In genomic region chr1:158799689-158800088, GRCh38 we compare ENCODE assay signal across 15 cellular contexts. TPM values are rescaled to one million over a fixed set of nuclear protein-coding genes. Genes with fewer than 3 reads are reported as not detected.
"Had no signal": no experiment of that assay in that cellular context is flagged by ENCODE, and none has a peak within 500 bp of the region (broad histone marks: within the 10 kb centered on the region; RNA-seq: fewer than 3 reads in every experiment).

No MANE protein-coding gene starts in this region.

- H3K4me3 ChIP-seq: dorsolateral prefrontal cortex, gastrocnemius medialis, heart left ventricle, right atrium auricular region, thoracic aorta had no signal

- H3K9me3 Mint-ChIP-seq: activated CD4-positive, alpha-beta memory T cell treated with anti-CD3 and anti-CD28 coated beads, Interleukin-2, amount 10 ng/mL, durations not matched to agents 7 days and 5 days; endodermal cell; nephron had no signal

- H3K27ac ChIP-seq: dorsolateral prefrontal cortex, gastrocnemius medialis, right atrium auricular region, thoracic aorta had no signal

- H3K4me3 Mint-ChIP-seq: activated CD4-positive, alpha-beta memory T cell treated with anti-CD3 and anti-CD28 coated beads, Interleukin-2, amount 10 ng/mL, durations not matched to agents 7 days and 5 days; endodermal cell; nephron had no signal

- DNase-seq: activated CD4-positive, alpha-beta memory T cell treated with anti-CD3 and anti-CD28 coated beads, Interleukin-2, amount 10 ng/mL, durations not matched to agents 7 days and 5 days; dorsolateral prefrontal cortex; endodermal cell; gastrocnemius medialis; heart left ventricle; occipital lobe had no signal

- H3K27ac Mint-ChIP-seq: activated CD4-positive, alpha-beta memory T cell treated with anti-CD3 and anti-CD28 coated beads, Interleukin-2, amount 10 ng/mL, durations not matched to agents 7 days and 5 days; endodermal cell; nephron; progenitor cell of endocrine pancreas had no signal

- H3K4me1 Mint-ChIP-seq: endodermal cell, nephron had no signal

- H3K9me3 ChIP-seq: gastrocnemius medialis, heart left ventricle, right atrium auricular region, thoracic aorta had no signal

- H3K36me3 ChIP-seq: gastrocnemius medialis, heart left ventricle, right atrium auricular region, thoracic aorta had no signal

- H3K27me3 ChIP-seq: gastrocnemius medialis, right atrium auricular region had no signal

- H3K4me1 ChIP-seq: gastrocnemius medialis, right atrium auricular region had no signal

RNA-seq across cellular contexts. Expression of gene OR6N2, which starts 18.7 kb away (rescaled TPM):
- total RNA-seq: activated CD4-positive, alpha-beta memory T cell treated with anti-CD3 and anti-CD28 coated beads, Interleukin-2, amount 10 ng/mL, durations not matched to agents 7 days and 5 days; dorsolateral prefrontal cortex; endodermal cell; epithelial cell of proximal tubule; gastrocnemius medialis; heart left ventricle; lower leg skin; occipital lobe; progenitor cell of endocrine pancreas; right atrium auricular region; skeletal muscle tissue; T-helper 2 cell treated with Interferon-gamma antibody and Interleukin-4, amounts not matched to agents 100 ng/mL and 5 ng/mL, for 36 hours; thoracic aorta; ureter had no signal

RNA-seq across cellular contexts. Expression of gene OR6N1, which starts 27.7 kb away (rescaled TPM):
- total RNA-seq: activated CD4-positive, alpha-beta memory T cell treated with anti-CD3 and anti-CD28 coated beads, Interleukin-2, amount 10 ng/mL, durations not matched to agents 7 days and 5 days; dorsolateral prefrontal cortex; endodermal cell; epithelial cell of proximal tubule; gastrocnemius medialis; heart left ventricle; lower leg skin; occipital lobe; progenitor cell of endocrine pancreas; right atrium auricular region; skeletal muscle tissue; T-helper 2 cell treated with Interferon-gamma antibody and Interleukin-4, amounts not matched to agents 100 ng/mL and 5 ng/mL, for 36 hours; thoracic aorta; ureter had no signal

RNA-seq across cellular contexts. Expression of gene MNDA, which starts 31.5 kb away (rescaled TPM):
- total RNA-seq: activated CD4-positive, alpha-beta memory T cell treated with anti-CD3 and anti-CD28 coated beads, Interleukin-2, amount 10 ng/mL, durations not matched to agents 7 days and 5 days; endodermal cell; epithelial cell of proximal tubule; progenitor cell of endocrine pancreas; T-helper 2 cell treated with Interferon-gamma antibody and Interleukin-4, amounts not matched to agents 100 ng/mL and 5 ng/mL, for 36 hours had no signal

RNA-seq across cellular contexts. Expression of gene OR6K6, which starts 45.2 kb away (rescaled TPM):
- total RNA-seq: activated CD4-positive, alpha-beta memory T cell treated with anti-CD3 and anti-CD28 coated beads, Interleukin-2, amount 10 ng/mL, durations not matched to agents 7 days and 5 days; dorsolateral prefrontal cortex; endodermal cell; epithelial cell of proximal tubule; gastrocnemius medialis; heart left ventricle; lower leg skin; occipital lobe; progenitor cell of endocrine pancreas; right atrium auricular region; skeletal muscle tissue; T-helper 2 cell treated with Interferon-gamma antibody and Interleukin-4, amounts not matched to agents 100 ng/mL and 5 ng/mL, for 36 hours; thoracic aorta; ureter had no signal
